Comparison of ENCODE assay signal across 8 cellular contexts in the genomic region with DNA sequence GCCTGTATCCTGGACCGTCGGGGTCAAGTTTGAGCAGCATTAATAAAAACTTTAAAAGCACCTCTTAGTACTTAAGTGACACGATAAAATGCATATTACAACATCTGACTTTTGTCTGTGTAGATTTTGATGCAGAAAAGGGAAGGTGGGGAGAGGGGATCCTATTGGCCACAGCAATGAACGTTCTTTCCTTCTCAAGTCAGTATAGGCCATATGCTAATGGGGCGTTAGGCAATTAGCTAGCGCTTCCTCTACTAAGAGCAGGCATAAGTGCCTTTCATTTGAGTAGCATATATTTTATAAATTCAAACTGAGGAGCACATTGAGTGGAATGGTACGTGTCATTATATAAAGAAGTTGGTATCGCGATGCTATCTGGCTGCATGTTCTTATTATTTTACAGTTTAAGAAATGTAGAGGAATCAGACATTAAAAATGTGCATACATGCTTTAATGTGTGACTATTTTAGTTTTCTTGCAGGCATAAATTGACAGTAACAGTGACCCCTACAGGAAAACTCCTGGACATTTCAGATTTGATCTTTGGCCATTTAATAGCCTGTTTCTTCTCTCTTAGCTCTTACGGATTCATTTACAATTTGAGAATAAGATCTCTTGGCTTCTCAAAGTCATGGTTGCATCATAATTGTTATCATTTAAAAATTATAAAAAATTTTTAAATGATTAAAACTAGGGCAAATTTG. TPM values are rescaled to one million over a fixed set of nuclear protein-coding genes. Genes with fewer than 3 reads are reported as not detected.
DNase-seq lines count a peak whose midpoint lies in the region; ATAC-seq lines count a peak whose summit lies in the region.

No MANE protein-coding gene starts in this region.

- intact Hi-C loops in Right ventricle myocardium superior (cut with DNase I) = no loop called here
- intact Hi-C loops in cardiac septum (cut with DNase I) = loop anchor here (2.0 to 10.0 kb wide), 2 partner anchors 134 to 192 kb away; no protein-coding TSS in a partner anchor
- intact Hi-C loops in activated T-helper 2 cell treated with anti-CD3 and anti-CD28 coated beads, Interferon-gamma antibody, Interleukin-2, Interleukin-4, amounts not matched to agents 10 μg/mL and 5 μg/mL and 100 μg/mL, durations not matched to agents 14 hours and 24 hours and 36 hours (cut with micrococcal nuclease) = loop anchor here (10.0 kb wide), 1 partner anchor 194 kb away; no protein-coding TSS in a partner anchor

- peaks cover 56% of the 10 kb centered on the region for H3K27me3 Mint-ChIP-seq in activated T-helper 2 cell treated with anti-CD3 and anti-CD28 coated beads, Interferon-gamma antibody, Interleukin-2, Interleukin-4, amounts not matched to agents 10 μg/mL and 5 μg/mL and 100 μg/mL, durations not matched to agents 14 hours and 24 hours and 36 hours (ENCODE audit: low read depth)

- H3K4me1 ChIP-seq in iPS-15b (ENCODE audit: control insufficient read depth, insufficient read depth, low read length) = peaks cover 6% of the 10 kb centered on the region

- DNase-seq in Right ventricle myocardium superior (no peak), cardiac septum (ENCODE audit: low spot score) (no peak), superior temporal gyrus (ENCODE audit: extremely low spot score) (peak; percentile 33), NCI-H1105 treated with DMSO at 0.1 percent for 48 hours (lab: John Stamatoyannopoulos, UW) (no peak)
- no peak for DNase-seq in activated T-helper 2 cell treated with anti-CD3 and anti-CD28 coated beads, Interferon-gamma antibody, Interleukin-2, Interleukin-4, amounts not matched to agents 10 μg/mL and 5 μg/mL and 100 μg/mL, durations not matched to agents 14 hours and 24 hours and 36 hours (ENCODE audit: low spot score)
- DNase-seq in activated effector memory CD4-positive, alpha-beta T cell treated with Interleukin-2 at 50 U/mL for 16 hours = no peak

- peak overlapping the region; percentile 74 for H3K4me3 Mint-ChIP-seq in activated T-helper 2 cell treated with anti-CD3 and anti-CD28 coated beads, Interferon-gamma antibody, Interleukin-2, Interleukin-4, amounts not matched to agents 10 μg/mL and 5 μg/mL and 100 μg/mL, durations not matched to agents 14 hours and 24 hours and 36 hours (ENCODE audit: low read depth)

- no peaks in the 10 kb centered on the region for H3K9me3 Mint-ChIP-seq in activated T-helper 2 cell treated with anti-CD3 and anti-CD28 coated beads, Interferon-gamma antibody, Interleukin-2, Interleukin-4, amounts not matched to agents 10 μg/mL and 5 μg/mL and 100 μg/mL, durations not matched to agents 14 hours and 24 hours and 36 hours

- peaks cover 7% of the 10 kb centered on the region for H3K4me1 Mint-ChIP-seq in activated T-helper 2 cell treated with anti-CD3 and anti-CD28 coated beads, Interferon-gamma antibody, Interleukin-2, Interleukin-4, amounts not matched to agents 10 μg/mL and 5 μg/mL and 100 μg/mL, durations not matched to agents 14 hours and 24 hours and 36 hours (ENCODE audit: low read depth)

- H3K9me3 ChIP-seq in iPS-15b (ENCODE audit: control insufficient read depth, insufficient read depth, low read length) = no peaks in the 10 kb centered on the region

- no peak overlapping the region for H3K9ac ChIP-seq in iPS-15b (ENCODE audit: low read depth, low read length)

- no peaks in the 10 kb centered on the region for H3K36me3 Mint-ChIP-seq in activated T-helper 2 cell treated with anti-CD3 and anti-CD28 coated beads, Interferon-gamma antibody, Interleukin-2, Interleukin-4, amounts not matched to agents 10 μg/mL and 5 μg/mL and 100 μg/mL, durations not matched to agents 14 hours and 24 hours and 36 hours (ENCODE audit: low read depth)

- ATAC-seq in Right ventricle myocardium superior (ENCODE audit: poor library complexity) = peak; percentile 32
- ATAC-seq in GM18519 (IDR thresholded peaks at IDR 0.05; ENCODE audit: low FRiP score, unreplicated experiment) = no peak

- peaks cover 30% of the 10 kb centered on the region for H3K27me3 ChIP-seq in iPS-15b (ENCODE audit: control insufficient read depth, insufficient read depth, low read length)

- H3K4me3 ChIP-seq in iPS-15b (ENCODE audit: low read depth, low read length) = peak overlapping the region; percentile 66

- H3K36me3 ChIP-seq in iPS-15b (ENCODE audit: control insufficient read depth, insufficient read depth, low read length) = no peaks in the 10 kb centered on the region

- no peak overlapping the region for H3K27ac Mint-ChIP-seq in activated T-helper 2 cell treated with anti-CD3 and anti-CD28 coated beads, Interferon-gamma antibody, Interleukin-2, Interleukin-4, amounts not matched to agents 10 μg/mL and 5 μg/mL and 100 μg/mL, durations not matched to agents 14 hours and 24 hours and 36 hours

RNA-seq across cellular contexts. Expression of a gene that starts 1.1 kb away (rescaled TPM):
- total RNA-seq in Right ventricle myocardium superior (1.9 TPM), cardiac septum (2.7 TPM)
- 0.09 TPM in 2 replicates for total RNA-seq in activated T-helper 2 cell treated with anti-CD3 and anti-CD28 coated beads, Interferon-gamma antibody, Interleukin-2, Interleukin-4, amounts not matched to agents 10 μg/mL and 5 μg/mL and 100 μg/mL, durations not matched to agents 14 hours and 24 hours and 36 hours
